In genomic region chr14:82725188-82725587, GRCh38 we compare ENCODE assay signal across 15 cellular contexts.
DNase-seq lines count a peak whose midpoint lies in the region; ATAC-seq, FAIRE-seq and TF ChIP-seq lines count a peak whose summit lies in the region.
"Had no signal": no experiment of that assay in that cellular context is flagged by ENCODE, and none has a peak within 500 bp of the region (broad histone marks: within the 10 kb centered on the region; RNA-seq: fewer than 3 reads in every experiment).

No MANE protein-coding gene starts in this region.

- peak; percentile 99 for FAIRE-seq in bronchial epithelial cell (lab: Jason Lieb, UNC)
- FAIRE-seq: RCC 7860 had no signal

- H3K4me1 ChIP-seq in left lung: peaks cover 0 to 6% of the 10 kb centered on the region in 2 donors
- H3K4me1 ChIP-seq in aorta (ENCODE audit: control insufficient read depth in 1 of 2, insufficient read depth in 2 of 2, low read length in 2 of 2): peaks cover 0 to 2% of the 10 kb centered on the region in 2 donors

- peak; percentile 36 for DNase-seq in HT1080 (ENCODE audit: low read depth)
- peak; percentile 44 for DNase-seq in bronchial epithelial cell (ENCODE audit: low read depth)
- no peak for DNase-seq in left lung
- no peak for DNase-seq in aorta
- no peak for DNase-seq in NCI-H748 treated with DMSO at 0.1 percent for 48 hours (lab: John Stamatoyannopoulos, UW)
- DNase-seq in kidney glomerular epithelial cell (lab: John Stamatoyannopoulos, UW): no peak
- DNase-seq: DMS 273 treated with DMSO at 0.1 percent for 48 hours, EL, H7, NCI-H1436, NCI-H2029 treated with DMSO at 0.1 percent for 48 hours, NCI-H510A treated with DMSO at 0.1 percent for 48 hours had no signal

- intact Hi-C loops in left lung (cut with DNase I): no loop called here
- intact Hi-C loops in aorta (cut with DNase I): no loop called here

- no peaks in the 10 kb centered on the region for H3K36me3 ChIP-seq in bronchial epithelial cell (ENCODE audit: control insufficient read depth, insufficient read depth, low read length)
- no peaks in the 10 kb centered on the region for H3K36me3 ChIP-seq in left lung
- H3K36me3 ChIP-seq in aorta (ENCODE audit: control insufficient read depth in 1 of 2, insufficient read depth in 2 of 2, low read length in 1 of 2): no peaks in the 10 kb centered on the region
- H3K36me3 ChIP-seq: BLaER1 treated with 17β-estradiol and CSF1 and Interleukin-3, amounts not matched to agents 10 nM and 100 nM had no signal

- H3K27ac ChIP-seq in left lung: no peak overlapping the region
- no peak overlapping the region for H3K27ac ChIP-seq in aorta (ENCODE audit: low read depth in 1 of 2, low read length in 2 of 2)
- H3K27ac ChIP-seq: BLaER1 treated with 17β-estradiol and CSF1 and Interleukin-3, amounts not matched to agents 10 nM and 100 nM had no signal

- H3K9me3 ChIP-seq in left lung (no peaks in the 10 kb centered on the region), aorta (ENCODE audit: control insufficient read depth, low read length) (no peaks in the 10 kb centered on the region)
- H3K9me3 ChIP-seq: BLaER1 treated with 17β-estradiol and CSF1 and Interleukin-3, amounts not matched to agents 10 nM and 100 nM had no signal

- peak; percentile 56 for ATAC-seq in left lung
- ATAC-seq in aorta (ENCODE audit: low FRiP score): peak; percentile 73
- ATAC-seq in GM21528 (IDR thresholded peaks at IDR 0.05; ENCODE audit: low FRiP score, unreplicated experiment): no peak

- no peak overlapping the region for H3K4me3 ChIP-seq in bronchial epithelial cell (ENCODE audit: low read depth, low read length)
- H3K4me3 ChIP-seq in left lung: no peak overlapping the region
- no peak overlapping the region for H3K4me3 ChIP-seq in aorta (ENCODE audit: low read length in 2 of 2)
- H3K4me3 ChIP-seq: BLaER1 treated with 17β-estradiol and CSF1 and Interleukin-3, amounts not matched to agents 10 nM and 100 nM had no signal

- H3K27me3 ChIP-seq in bronchial epithelial cell (ENCODE audit: control insufficient read depth, insufficient read depth, low read length) (no peaks in the 10 kb centered on the region), left lung (no peaks in the 10 kb centered on the region), aorta (ENCODE audit: control insufficient read depth in 1 of 2, insufficient read depth in 2 of 2, low read length in 1 of 2) (no peaks in the 10 kb centered on the region)
- H3K27me3 ChIP-seq: BLaER1 treated with 17β-estradiol and CSF1 and Interleukin-3, amounts not matched to agents 10 nM and 100 nM had no signal

- TF ChIP-seq CTCF in bronchial epithelial cell (IDR thresholded peaks at IDR 0.05; ENCODE audit: insufficient read depth, low read length, severe bottlenecking) (no peak), left lung (IDR thresholded peaks at IDR 0.05) (no peak)

Comparison
In these comparisons a context has a peak if more than half of its experiments do, and no peak if none do; other contexts are left out.
1. DNase-seq: peak in HT1080 (single experiment) and bronchial epithelial cell (single experiment); none in left lung (0 of 2), aorta (0 of 2), NCI-H748 treated with DMSO at 0.1 percent for 48 hours (single experiment) and kidney glomerular epithelial cell (single experiment).